ENCODE assay signal across 1 cellular context in genomic region chr12:115088995-115089841, GRCh38.
TF ChIP-seq lines count a peak whose summit lies in the region.

No MANE protein-coding gene starts in this region.

TF ChIP-seq in HepG2, 621 proteins besides CTCF, POLR2A, EP300 and RAD21 (continued from another document and continues in another):
- TF ChIP-seq IRF9 (CRISPR knock-in tag; IDR thresholded peaks at IDR 0.05; ENCODE audit: borderline replicate concordance) (peak; percentile 79), HNRNPK (IDR thresholded peaks at IDR 0.05; ENCODE audit: low read depth, low read length, poor library complexity, severe bottlenecking) (no peak), ZNF792 (CRISPR knock-in tag; IDR thresholded peaks at IDR 0.05) (peak; percentile 48; the same call in 1 of the 2 replicates), TGIF2 (CRISPR knock-in tag; IDR thresholded peaks at IDR 0.05) (peak; percentile 47; the same call in 1 of the 2 replicates), NFYB (CRISPR knock-in tag; IDR thresholded peaks at IDR 0.05) (no peak), BCLAF1 (IDR thresholded peaks at IDR 0.05) (no peak), AHDC1 (CRISPR knock-in tag; IDR thresholded peaks at IDR 0.05; ENCODE audit: borderline replicate concordance) (peak; percentile 95), ZNF276 (CRISPR knock-in tag; IDR thresholded peaks at IDR 0.05; ENCODE audit: low read depth) (no peak), HMG20A (CRISPR knock-in tag; IDR thresholded peaks at IDR 0.05; ENCODE audit: borderline replicate concordance) (peak; percentile 96), FOXA3 (CRISPR knock-in tag; IDR thresholded peaks at IDR 0.05) (peak; percentile 93), PRMT3 (CRISPR knock-in tag; IDR thresholded peaks at IDR 0.05; ENCODE audit: borderline replicate concordance, low read depth) (no peak), ZMYM2 (CRISPR knock-in tag; IDR thresholded peaks at IDR 0.05) (no peak), ZFP82 (CRISPR knock-in tag; IDR thresholded peaks at IDR 0.05; ENCODE audit: borderline replicate concordance) (no peak), MLLT10 (CRISPR knock-in tag; IDR thresholded peaks at IDR 0.05) (no peak), ZNF816 (CRISPR knock-in tag; IDR thresholded peaks at IDR 0.05; ENCODE audit: borderline replicate concordance) (peak; percentile 69; the same call in 1 of the 2 replicates), TERF1 (CRISPR knock-in tag; IDR thresholded peaks at IDR 0.05) (no peak), ZNF251 (CRISPR knock-in tag; IDR thresholded peaks at IDR 0.05) (no peak), PITX1 (CRISPR knock-in tag; IDR thresholded peaks at IDR 0.05) (peak; percentile 97), FOXM1 (CRISPR knock-in tag; IDR thresholded peaks at IDR 0.05) (no peak), HNF4A (CRISPR knock-in tag; IDR thresholded peaks at IDR 0.05) (peak; percentile 92), NFATC3 (CRISPR knock-in tag; IDR thresholded peaks at IDR 0.05) (no peak), ZNF558 (CRISPR knock-in tag; IDR thresholded peaks at IDR 0.05; ENCODE audit: borderline replicate concordance) (0 out of 2 replicates have a peak, but pooled peaks have one; percentile 27), ZNF441 (CRISPR knock-in tag; IDR thresholded peaks at IDR 0.05; ENCODE audit: borderline replicate concordance) (no peak; the same call in 1 of the 2 replicates), THAP7 (CRISPR knock-in tag; IDR thresholded peaks at IDR 0.05) (no peak), ZBTB42 (CRISPR knock-in tag; IDR thresholded peaks at IDR 0.05) (peak; percentile 23; the same call in 1 of the 2 replicates), SALL1 (CRISPR knock-in tag; IDR thresholded peaks at IDR 0.05) (peak; percentile 100)
- TF ChIP-seq, protein P1, sequence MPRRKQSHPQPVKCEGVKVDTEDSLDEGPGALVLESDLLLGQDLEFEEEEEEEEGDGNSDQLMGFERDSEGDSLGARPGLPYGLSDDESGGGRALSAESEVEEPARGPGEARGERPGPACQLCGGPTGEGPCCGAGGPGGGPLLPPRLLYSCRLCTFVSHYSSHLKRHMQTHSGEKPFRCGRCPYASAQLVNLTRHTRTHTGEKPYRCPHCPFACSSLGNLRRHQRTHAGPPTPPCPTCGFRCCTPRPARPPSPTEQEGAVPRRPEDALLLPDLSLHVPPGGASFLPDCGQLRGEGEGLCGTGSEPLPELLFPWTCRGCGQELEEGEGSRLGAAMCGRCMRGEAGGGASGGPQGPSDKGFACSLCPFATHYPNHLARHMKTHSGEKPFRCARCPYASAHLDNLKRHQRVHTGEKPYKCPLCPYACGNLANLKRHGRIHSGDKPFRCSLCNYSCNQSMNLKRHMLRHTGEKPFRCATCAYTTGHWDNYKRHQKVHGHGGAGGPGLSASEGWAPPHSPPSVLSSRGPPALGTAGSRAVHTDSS (CRISPR knock-in tag; conservative IDR thresholded peaks at IDR 0.05) = no peak
- TF ChIP-seq, protein P2, sequence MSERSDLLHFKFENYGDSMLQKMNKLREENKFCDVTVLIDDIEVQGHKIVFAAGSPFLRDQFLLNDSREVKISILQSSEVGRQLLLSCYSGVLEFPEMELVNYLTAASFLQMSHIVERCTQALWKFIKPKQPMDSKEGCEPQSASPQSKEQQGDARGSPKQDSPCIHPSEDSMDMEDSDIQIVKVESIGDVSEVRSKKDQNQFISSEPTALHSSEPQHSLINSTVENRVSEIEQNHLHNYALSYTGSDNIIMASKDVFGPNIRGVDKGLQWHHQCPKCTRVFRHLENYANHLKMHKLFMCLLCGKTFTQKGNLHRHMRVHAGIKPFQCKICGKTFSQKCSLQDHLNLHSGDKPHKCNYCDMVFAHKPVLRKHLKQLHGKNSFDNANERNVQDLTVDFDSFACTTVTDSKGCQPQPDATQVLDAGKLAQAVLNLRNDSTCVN (CRISPR knock-in tag; IDR thresholded peaks at IDR 0.05; ENCODE audit: borderline replicate concordance) = peak; percentile 73; the same call in 1 of the 2 replicates
- TF ChIP-seq, protein P3, sequence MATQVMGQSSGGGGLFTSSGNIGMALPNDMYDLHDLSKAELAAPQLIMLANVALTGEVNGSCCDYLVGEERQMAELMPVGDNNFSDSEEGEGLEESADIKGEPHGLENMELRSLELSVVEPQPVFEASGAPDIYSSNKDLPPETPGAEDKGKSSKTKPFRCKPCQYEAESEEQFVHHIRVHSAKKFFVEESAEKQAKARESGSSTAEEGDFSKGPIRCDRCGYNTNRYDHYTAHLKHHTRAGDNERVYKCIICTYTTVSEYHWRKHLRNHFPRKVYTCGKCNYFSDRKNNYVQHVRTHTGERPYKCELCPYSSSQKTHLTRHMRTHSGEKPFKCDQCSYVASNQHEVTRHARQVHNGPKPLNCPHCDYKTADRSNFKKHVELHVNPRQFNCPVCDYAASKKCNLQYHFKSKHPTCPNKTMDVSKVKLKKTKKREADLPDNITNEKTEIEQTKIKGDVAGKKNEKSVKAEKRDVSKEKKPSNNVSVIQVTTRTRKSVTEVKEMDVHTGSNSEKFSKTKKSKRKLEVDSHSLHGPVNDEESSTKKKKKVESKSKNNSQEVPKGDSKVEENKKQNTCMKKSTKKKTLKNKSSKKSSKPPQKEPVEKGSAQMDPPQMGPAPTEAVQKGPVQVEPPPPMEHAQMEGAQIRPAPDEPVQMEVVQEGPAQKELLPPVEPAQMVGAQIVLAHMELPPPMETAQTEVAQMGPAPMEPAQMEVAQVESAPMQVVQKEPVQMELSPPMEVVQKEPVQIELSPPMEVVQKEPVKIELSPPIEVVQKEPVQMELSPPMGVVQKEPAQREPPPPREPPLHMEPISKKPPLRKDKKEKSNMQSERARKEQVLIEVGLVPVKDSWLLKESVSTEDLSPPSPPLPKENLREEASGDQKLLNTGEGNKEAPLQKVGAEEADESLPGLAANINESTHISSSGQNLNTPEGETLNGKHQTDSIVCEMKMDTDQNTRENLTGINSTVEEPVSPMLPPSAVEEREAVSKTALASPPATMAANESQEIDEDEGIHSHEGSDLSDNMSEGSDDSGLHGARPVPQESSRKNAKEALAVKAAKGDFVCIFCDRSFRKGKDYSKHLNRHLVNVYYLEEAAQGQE (IDR thresholded peaks at IDR 0.05; ENCODE audit: borderline replicate concordance in 1 of 2, low read depth in 1 of 2, low read length in 2 of 2) = no peak
- TF ChIP-seq, protein P4, sequence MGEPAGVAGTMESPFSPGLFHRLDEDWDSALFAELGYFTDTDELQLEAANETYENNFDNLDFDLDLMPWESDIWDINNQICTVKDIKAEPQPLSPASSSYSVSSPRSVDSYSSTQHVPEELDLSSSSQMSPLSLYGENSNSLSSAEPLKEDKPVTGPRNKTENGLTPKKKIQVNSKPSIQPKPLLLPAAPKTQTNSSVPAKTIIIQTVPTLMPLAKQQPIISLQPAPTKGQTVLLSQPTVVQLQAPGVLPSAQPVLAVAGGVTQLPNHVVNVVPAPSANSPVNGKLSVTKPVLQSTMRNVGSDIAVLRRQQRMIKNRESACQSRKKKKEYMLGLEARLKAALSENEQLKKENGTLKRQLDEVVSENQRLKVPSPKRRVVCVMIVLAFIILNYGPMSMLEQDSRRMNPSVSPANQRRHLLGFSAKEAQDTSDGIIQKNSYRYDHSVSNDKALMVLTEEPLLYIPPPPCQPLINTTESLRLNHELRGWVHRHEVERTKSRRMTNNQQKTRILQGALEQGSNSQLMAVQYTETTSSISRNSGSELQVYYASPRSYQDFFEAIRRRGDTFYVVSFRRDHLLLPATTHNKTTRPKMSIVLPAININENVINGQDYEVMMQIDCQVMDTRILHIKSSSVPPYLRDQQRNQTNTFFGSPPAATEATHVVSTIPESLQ (CRISPR knock-in tag; conservative IDR thresholded peaks at IDR 0.05) = 0 out of 2 replicates have a peak, but pooled peaks have one; percentile 53
- TF ChIP-seq, protein P5, sequence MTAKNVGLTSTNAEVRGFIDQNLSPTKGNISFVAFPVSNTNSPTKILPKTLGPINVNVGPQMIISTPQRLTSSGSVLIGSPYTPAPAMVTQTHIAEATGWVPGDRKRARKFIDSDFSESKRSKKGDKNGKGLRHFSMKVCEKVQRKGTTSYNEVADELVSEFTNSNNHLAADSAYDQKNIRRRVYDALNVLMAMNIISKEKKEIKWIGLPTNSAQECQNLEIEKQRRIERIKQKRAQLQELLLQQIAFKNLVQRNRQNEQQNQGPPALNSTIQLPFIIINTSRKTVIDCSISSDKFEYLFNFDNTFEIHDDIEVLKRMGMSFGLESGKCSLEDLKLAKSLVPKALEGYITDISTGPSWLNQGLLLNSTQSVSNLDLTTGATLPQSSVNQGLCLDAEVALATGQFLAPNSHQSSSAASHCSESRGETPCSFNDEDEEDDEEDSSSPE (CRISPR knock-in tag; IDR thresholded peaks at IDR 0.05) = peak; percentile 67; the same call in 1 of the 2 replicates
